Comparison of ENCODE assay signal across 1 cellular context in the genomic region with DNA sequence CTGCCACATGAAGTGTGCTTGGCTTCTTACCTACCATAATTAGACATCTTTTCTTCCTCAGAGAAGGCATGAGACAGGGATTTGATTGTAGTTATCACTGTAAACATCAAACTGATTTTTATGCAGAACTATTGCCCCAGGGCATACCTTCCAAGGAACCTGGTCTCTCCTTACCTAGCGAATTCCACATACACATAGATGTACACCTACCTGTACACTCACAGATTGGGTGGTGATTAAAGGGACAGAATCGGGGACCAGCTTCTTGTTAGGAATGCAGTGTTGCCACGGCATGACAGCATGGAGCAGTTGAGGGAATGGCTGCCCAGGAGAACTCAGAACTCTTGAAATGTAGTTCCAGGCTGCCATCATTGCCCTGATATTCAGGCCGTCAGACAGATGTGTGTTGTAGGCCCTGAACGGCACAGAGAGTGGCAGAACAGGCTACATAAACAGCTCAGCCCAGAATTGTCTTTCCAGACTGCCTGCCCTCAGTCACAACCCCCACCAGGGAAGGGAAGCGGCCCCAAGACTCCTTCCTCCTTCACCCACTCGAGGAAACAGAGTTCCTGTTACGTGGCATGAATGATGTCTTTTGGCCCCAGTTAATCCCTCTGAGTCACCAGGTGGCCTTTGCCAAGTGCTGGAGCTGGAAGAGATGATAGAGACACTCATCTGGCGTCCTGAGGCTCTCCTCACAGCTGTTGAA.
A peak's percentile ranks its signal among the peaks of the same experiment; 100 is the strongest.
TF ChIP-seq lines count a peak whose summit lies in the region.

No MANE protein-coding gene starts in this region.

TF ChIP-seq in K562, 482 proteins besides CTCF, POLR2A, EP300 and RAD21 (continued from another document):
- TF ChIP-seq, protein P1, sequence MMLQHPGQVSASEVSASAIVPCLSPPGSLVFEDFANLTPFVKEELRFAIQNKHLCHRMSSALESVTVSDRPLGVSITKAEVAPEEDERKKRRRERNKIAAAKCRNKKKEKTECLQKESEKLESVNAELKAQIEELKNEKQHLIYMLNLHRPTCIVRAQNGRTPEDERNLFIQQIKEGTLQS (IDR thresholded peaks at IDR 0.05): peak; percentile 86
- TF ChIP-seq, protein P1 (CRISPR knock-in tag; conservative IDR thresholded peaks at IDR 0.05): no peak
- TF ChIP-seq TBL1XR1 (IDR thresholded peaks at IDR 0.05; ENCODE audit: low read length in 2 of 2): 0 out of 4 replicates have a peak, but pooled peaks of 1 of the 2 experiments have one; percentile 35
- peak; percentile 30; the same call in 1 of the 2 replicates for TF ChIP-seq MTA2 (IDR thresholded peaks at IDR 0.05; ENCODE audit: low read depth)
- TF ChIP-seq EGR1 (conservative IDR thresholded peaks at IDR 0.05): peak; percentile 49; the same call in 1 of the 2 replicates
- TF ChIP-seq KLF16 (IDR thresholded peaks at IDR 0.05): no peak
- peak; percentile 55; the same call in 1 of the 2 replicates for TF ChIP-seq TCF3 (CRISPR knock-in tag; IDR thresholded peaks at IDR 0.05)
- TF ChIP-seq TFAM (CRISPR knock-in tag; conservative IDR thresholded peaks at IDR 0.05): no peak
- TF ChIP-seq SIN3A (IDR thresholded peaks at IDR 0.05; ENCODE audit: borderline replicate concordance in 2 of 2, control insufficient read depth in 1 of 2, low read depth in 2 of 2, low read length in 2 of 2): 0 out of 4 replicates have a peak, but pooled peaks of 1 of the 2 experiments have one; percentile 6
- no peak for TF ChIP-seq NR2C1 (IDR thresholded peaks at IDR 0.05)
- TF ChIP-seq NR2C1 (tag; IDR thresholded peaks at IDR 0.05): 0 out of 2 replicates have a peak, but pooled peaks have one; percentile 11
- TF ChIP-seq, protein P2, sequence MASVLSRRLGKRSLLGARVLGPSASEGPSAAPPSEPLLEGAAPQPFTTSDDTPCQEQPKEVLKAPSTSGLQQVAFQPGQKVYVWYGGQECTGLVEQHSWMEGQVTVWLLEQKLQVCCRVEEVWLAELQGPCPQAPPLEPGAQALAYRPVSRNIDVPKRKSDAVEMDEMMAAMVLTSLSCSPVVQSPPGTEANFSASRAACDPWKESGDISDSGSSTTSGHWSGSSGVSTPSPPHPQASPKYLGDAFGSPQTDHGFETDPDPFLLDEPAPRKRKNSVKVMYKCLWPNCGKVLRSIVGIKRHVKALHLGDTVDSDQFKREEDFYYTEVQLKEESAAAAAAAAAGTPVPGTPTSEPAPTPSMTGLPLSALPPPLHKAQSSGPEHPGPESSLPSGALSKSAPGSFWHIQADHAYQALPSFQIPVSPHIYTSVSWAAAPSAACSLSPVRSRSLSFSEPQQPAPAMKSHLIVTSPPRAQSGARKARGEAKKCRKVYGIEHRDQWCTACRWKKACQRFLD (CRISPR knock-in tag; IDR thresholded peaks at IDR 0.05): peak; percentile 29
- TF ChIP-seq, protein P3, sequence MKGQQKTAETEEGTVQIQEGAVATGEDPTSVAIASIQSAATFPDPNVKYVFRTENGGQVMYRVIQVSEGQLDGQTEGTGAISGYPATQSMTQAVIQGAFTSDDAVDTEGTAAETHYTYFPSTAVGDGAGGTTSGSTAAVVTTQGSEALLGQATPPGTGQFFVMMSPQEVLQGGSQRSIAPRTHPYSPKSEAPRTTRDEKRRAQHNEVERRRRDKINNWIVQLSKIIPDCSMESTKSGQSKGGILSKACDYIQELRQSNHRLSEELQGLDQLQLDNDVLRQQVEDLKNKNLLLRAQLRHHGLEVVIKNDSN (CRISPR knock-in tag; IDR thresholded peaks at IDR 0.05): no peak
- peak; percentile 80 for TF ChIP-seq CBFA2T3 (IDR thresholded peaks at IDR 0.05)
- TF ChIP-seq, protein P4, sequence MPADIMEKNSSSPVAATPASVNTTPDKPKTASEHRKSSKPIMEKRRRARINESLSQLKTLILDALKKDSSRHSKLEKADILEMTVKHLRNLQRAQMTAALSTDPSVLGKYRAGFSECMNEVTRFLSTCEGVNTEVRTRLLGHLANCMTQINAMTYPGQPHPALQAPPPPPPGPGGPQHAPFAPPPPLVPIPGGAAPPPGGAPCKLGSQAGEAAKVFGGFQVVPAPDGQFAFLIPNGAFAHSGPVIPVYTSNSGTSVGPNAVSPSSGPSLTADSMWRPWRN (IDR thresholded peaks at IDR 0.05; ENCODE audit: low read depth): no peak
- TF ChIP-seq ZKSCAN1 (IDR thresholded peaks at IDR 0.05; ENCODE audit: low read depth, low read length): no peak
- TF ChIP-seq NFE2 (IDR thresholded peaks at IDR 0.05; ENCODE audit: low read depth): peak; percentile 29; the same call in 1 of the 2 replicates
- TF ChIP-seq HDAC3 (IDR thresholded peaks at IDR 0.05; ENCODE audit: borderline replicate concordance, partially characterized antibody): no peak
- no peak for TF ChIP-seq TRIM28 (IDR thresholded peaks at IDR 0.05)
- no peak for TF ChIP-seq NFYB (IDR thresholded peaks at IDR 0.05; ENCODE audit: extremely low read depth, insufficient read length)
- peak; percentile 48; the same call in 1 of the 2 replicates for TF ChIP-seq STAT5A (IDR thresholded peaks at IDR 0.05; ENCODE audit: borderline replicate concordance, low read length)
- peak; percentile 12 for TF ChIP-seq FOS (IDR thresholded peaks at IDR 0.05; ENCODE audit: extremely low read depth, insufficient read length)
- no peak for TF ChIP-seq SMAD4 (CRISPR knock-in tag; conservative IDR thresholded peaks at IDR 0.05)
- TF ChIP-seq ZC3H11A (IDR thresholded peaks at IDR 0.05; ENCODE audit: low read depth, low read length): no peak
- peak; percentile 84 for TF ChIP-seq JUND (IDR thresholded peaks at IDR 0.05; ENCODE audit: borderline replicate concordance, low read depth, low read length)
- peak; percentile 84; the same call in 1 of the 3 replicates for TF ChIP-seq JUND (tag; IDR thresholded peaks at IDR 0.05; ENCODE audit: borderline replicate concordance, low read depth, low read length)
- no peak for TF ChIP-seq TOE1 (IDR thresholded peaks at IDR 0.05; ENCODE audit: borderline replicate concordance)
- no peak for TF ChIP-seq TOE1 (CRISPR knock-in tag; IDR thresholded peaks at IDR 0.05; ENCODE audit: borderline replicate concordance, low read depth)
